In genomic region chr17:8237175-8237574, GRCh38 we compare ENCODE assay signal across 1 cellular context.
TF ChIP-seq lines count a peak whose summit lies in the region.

No MANE protein-coding gene starts in this region.

TF ChIP-seq in K562, 482 proteins besides CTCF, POLR2A, EP300 and RAD21:
- TF ChIP-seq PKNOX1 (IDR thresholded peaks at IDR 0.05) (peak; percentile 75), ZNF445 (CRISPR knock-in tag; IDR thresholded peaks at IDR 0.05; ENCODE audit: low read depth) (no peak), ZNF140 (CRISPR knock-in tag; IDR thresholded peaks at IDR 0.05) (no peak), FOS (IDR thresholded peaks at IDR 0.05; ENCODE audit: extremely low read depth, insufficient read length) (no peak), FOXK1 (CRISPR knock-in tag; IDR thresholded peaks at IDR 0.05; ENCODE audit: borderline replicate concordance) (no peak), MEIS2 (IDR thresholded peaks at IDR 0.05; ENCODE audit: partially characterized antibody) (peak; percentile 58), CBX2 (IDR thresholded peaks at IDR 0.05; ENCODE audit: insufficient read depth, low read length, poor library complexity, severe bottlenecking) (no peak), BMI1 (IDR thresholded peaks at IDR 0.05; ENCODE audit: low read length) (no peak), ZNF583 (CRISPR knock-in tag; IDR thresholded peaks at IDR 0.05) (no peak), L3MBTL2 (IDR thresholded peaks at IDR 0.05) (peak; percentile 46), PCBP1 (IDR thresholded peaks at IDR 0.05; ENCODE audit: low read depth, low read length, poor library complexity, severe bottlenecking) (no peak), TFE3 (CRISPR knock-in tag; IDR thresholded peaks at IDR 0.05) (no peak), KLF13 (tag; IDR thresholded peaks at IDR 0.05; ENCODE audit: borderline replicate concordance, low read depth) (no peak), PHF21A (IDR thresholded peaks at IDR 0.05; ENCODE audit: borderline replicate concordance, low read depth) (no peak), HBP1 (CRISPR knock-in tag; IDR thresholded peaks at IDR 0.05) (no peak)
